20 cellular contexts compared by ENCODE assay signal in genomic region chr3:45896069-45896468, GRCh38. TPM values are rescaled to one million over a fixed set of nuclear protein-coding genes. Genes with fewer than 3 reads are reported as not detected.
"Had no signal": no experiment of that assay in that cellular context is flagged by ENCODE, and none has a peak within 500 bp of the region (broad histone marks: within the 10 kb centered on the region; RNA-seq: fewer than 3 reads in every experiment).

No MANE protein-coding gene starts in this region.

- H3K4me3 ChIP-seq: dorsolateral prefrontal cortex, lung, mucosa of descending colon, suprapubic skin had no signal

- H3K27ac ChIP-seq: brain microvascular endothelial cell, suprapubic skin had no signal

- DNase-seq: activated CD4-positive, alpha-beta T cell treated with anti-CD3 and anti-CD28 coated beads, Interleukin-2, amount 10 ng/mL, durations not matched to agents 24 days and 14 days; activated CD8-positive, alpha-beta T cell treated with anti-CD3 and anti-CD28 coated beads for 36 hours; activated naive CD4-positive, alpha-beta T cell treated with Interleukin-2 at 50 U/mL for 16 hours; activated T-cell treated with anti-CD3 and anti-CD28 coated beads, Interleukin-2, amount 50 U/mL, for 24 hours; aorta; brain microvascular endothelial cell; central memory CD4-positive, alpha-beta T cell; dorsolateral prefrontal cortex; mucosa of descending colon; naive B cell; stimulated activated CD4-positive, alpha-beta T cell treated with anti-CD3 and anti-CD28 coated beads, Interleukin-15, amount 100 ng/mL, for 24 hours; stimulated activated CD4-positive, alpha-beta T cell treated with anti-CD3 and anti-CD28 coated beads, Interleukin-2, amount 100 ng/mL, for 48 hours had no signal

- ATAC-seq: activated CD8-positive, alpha-beta T cell treated with anti-CD3 and anti-CD28 coated beads for 36 hours; mucosa of descending colon had no signal

- H3K27me3 ChIP-seq: brain microvascular endothelial cell, dorsolateral prefrontal cortex, suprapubic skin had no signal

- H3K36me3 ChIP-seq: brain microvascular endothelial cell, suprapubic skin had no signal

- H3K9me3 ChIP-seq: mucosa of descending colon, suprapubic skin had no signal

RNA-seq across cellular contexts. Expression of gene CCR9, which starts 9.7 kb away (rescaled TPM):
- total RNA-seq: activated CD4-positive, alpha-beta T cell treated with anti-CD3 and anti-CD28 coated beads, Interleukin-2, amount 10 ng/mL, durations not matched to agents 24 days and 14 days; activated T-helper 2 cell treated with anti-CD3 and anti-CD28 coated beads, Interferon-gamma antibody, Interleukin-2, Interleukin-4, amounts not matched to agents 10 μg/mL and 5 μg/mL and 100 μg/mL, durations not matched to agents 14 hours and 24 hours and 36 hours; aorta; neural crest cell; posterior vena cava; suprapubic skin had no signal
- polyA plus RNA-seq: keratinocyte had no signal

RNA-seq across cellular contexts. Expression of gene CXCR6, which starts 47.2 kb away (rescaled TPM):
- total RNA-seq: frontal cortex, neural crest cell, skeletal muscle tissue had no signal
- polyA plus RNA-seq: keratinocyte had no signal
